Comparison of ENCODE assay signal across 8 cellular contexts in the genomic region with DNA sequence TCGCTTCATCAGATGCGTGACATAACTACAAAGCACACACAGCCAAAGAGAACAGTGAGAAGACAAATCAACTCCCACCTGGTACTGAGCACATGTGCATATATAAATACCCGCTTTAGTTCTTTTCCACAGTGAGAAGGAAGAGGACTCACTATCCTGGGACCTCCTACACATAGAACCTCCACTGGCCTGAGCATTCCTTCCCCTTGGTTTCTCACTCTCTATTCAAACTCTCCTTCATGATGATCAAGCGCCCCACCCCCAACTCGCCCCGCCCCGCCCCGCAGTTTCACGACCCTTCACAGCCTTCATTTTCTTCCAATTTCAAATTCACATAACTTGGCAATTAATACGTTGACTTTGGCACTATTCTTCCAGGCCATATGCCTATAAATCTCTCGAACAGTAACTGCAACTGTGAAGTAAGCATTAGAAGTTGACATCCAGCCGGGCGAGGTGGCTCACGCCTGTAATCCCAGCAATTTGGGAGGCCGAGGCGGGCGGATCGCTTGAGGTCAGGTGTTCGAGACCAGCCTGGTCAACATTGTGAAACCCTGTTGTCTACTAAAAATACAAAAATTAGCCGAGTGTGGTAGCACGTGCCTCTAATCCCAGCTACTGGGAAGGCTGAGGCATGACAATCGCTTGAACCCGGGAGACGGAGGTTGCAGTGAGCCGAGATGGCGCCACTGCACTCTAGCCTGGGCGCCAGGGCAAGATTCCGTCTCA. TPM values are rescaled to one million over a fixed set of nuclear protein-coding genes. Genes with fewer than 3 reads are reported as not detected.
DNase-seq lines count a peak whose midpoint lies in the region; ATAC-seq lines count a peak whose summit lies in the region.

No MANE protein-coding gene starts in this region.

- H3K36me3 ChIP-seq in HUES6 (ENCODE audit: control insufficient read depth, insufficient read depth, low read length), result peaks cover 53% of the 10 kb centered on the region

- ATAC-seq in stimulated activated naive B cell treated with anti-CD40 and anti-IgM and Interleukin-4, amounts not matched to agents 10 μg/mL and 1 μg/mL and 100 μg/mL, for 72 hours (replicated peaks), result no peak
- ATAC-seq in HG03108 (IDR thresholded peaks at IDR 0.05; ENCODE audit: unreplicated experiment) (no peak), HG02642 (IDR thresholded peaks at IDR 0.05; ENCODE audit: poor library complexity, unreplicated experiment) (no peak)

- DNase-seq in activated naive CD4-positive, alpha-beta T cell treated with anti-CD3 and anti-CD28 coated beads, Interleukin-2, amount 10 ng/mL, durations not matched to agents 7 days and 5 days, result no peak
- no peak for DNase-seq in immature natural killer cell
- no peak for DNase-seq in stimulated activated naive B cell treated with anti-CD40 and anti-IgM and Interleukin-4, amounts not matched to agents 10 μg/mL and 1 μg/mL and 100 μg/mL, for 72 hours
- no peak for DNase-seq in posterior cingulate gyrus
- no peak for DNase-seq in effector CD8-positive, alpha-beta T cell (lab: John Stamatoyannopoulos, UW)

- H3K27me3 ChIP-seq in HUES6 (ENCODE audit: control insufficient read depth, insufficient read depth, low read length), result no peaks in the 10 kb centered on the region

- H3K9ac ChIP-seq in HUES6 (ENCODE audit: low read length), result peak overlapping the region; percentile 99

- peak overlapping the region; percentile 97 for H3K27ac Mint-ChIP-seq in activated naive CD4-positive, alpha-beta T cell treated with anti-CD3 and anti-CD28 coated beads, Interleukin-2, amount 10 ng/mL, durations not matched to agents 7 days and 5 days
- peak overlapping the region; percentile 90 to 96 (median 91) for H3K27ac Mint-ChIP-seq in immature natural killer cell
- H3K27ac Mint-ChIP-seq in stimulated activated naive B cell treated with anti-CD40 and anti-IgM and Interleukin-4, amounts not matched to agents 10 μg/mL and 1 μg/mL and 100 μg/mL, for 72 hours, result peak overlapping the region; percentile 98

- CTCF ChIA-PET in activated naive CD4-positive, alpha-beta T cell treated with anti-CD3 and anti-CD28 coated beads, Interleukin-2, amount 10 ng/mL, durations not matched to agents 7 days and 5 days (lab: Charles Lee), result interaction anchor here (0.6 to 3.0 kb wide), 3 partner anchors 8 to 469 kb away, joined by 3 to 22 read pairs (median 4); no protein-coding TSS in a partner anchor

- H3K36me3 Mint-ChIP-seq in activated naive CD4-positive, alpha-beta T cell treated with anti-CD3 and anti-CD28 coated beads, Interleukin-2, amount 10 ng/mL, durations not matched to agents 7 days and 5 days, result peaks cover 47% of the 10 kb centered on the region
- peaks cover 16 to 32% (median 30%) of the 10 kb centered on the region in 3 donors for H3K36me3 Mint-ChIP-seq in immature natural killer cell
- peaks cover 48 to 77% of the 10 kb centered on the region in 2 donors for H3K36me3 Mint-ChIP-seq in stimulated activated naive B cell treated with anti-CD40 and anti-IgM and Interleukin-4, amounts not matched to agents 10 μg/mL and 1 μg/mL and 100 μg/mL, for 72 hours

- H3K4me1 Mint-ChIP-seq in activated naive CD4-positive, alpha-beta T cell treated with anti-CD3 and anti-CD28 coated beads, Interleukin-2, amount 10 ng/mL, durations not matched to agents 7 days and 5 days, result peaks cover 47% of the 10 kb centered on the region
- peaks cover 28 to 43% of the 10 kb centered on the region in 2 donors for H3K4me1 Mint-ChIP-seq in immature natural killer cell
- H3K4me1 Mint-ChIP-seq in stimulated activated naive B cell treated with anti-CD40 and anti-IgM and Interleukin-4, amounts not matched to agents 10 μg/mL and 1 μg/mL and 100 μg/mL, for 72 hours, result peaks cover 23 to 37% of the 10 kb centered on the region in 2 donors

- peak overlapping the region; percentile 96 for H3K4me3 Mint-ChIP-seq in activated naive CD4-positive, alpha-beta T cell treated with anti-CD3 and anti-CD28 coated beads, Interleukin-2, amount 10 ng/mL, durations not matched to agents 7 days and 5 days
- peak overlapping the region; percentile 94 to 98 (median 95) for H3K4me3 Mint-ChIP-seq in immature natural killer cell
- peak overlapping the region; percentile 97 to 98 for H3K4me3 Mint-ChIP-seq in stimulated activated naive B cell treated with anti-CD40 and anti-IgM and Interleukin-4, amounts not matched to agents 10 μg/mL and 1 μg/mL and 100 μg/mL, for 72 hours

- intact Hi-C loops in posterior cingulate gyrus (cut with DNase I), result loop anchor here (10.0 kb wide), 1 partner anchor 266 kb away; the partner anchor contains the start of genes FSD2 and WHAMM

- peak overlapping the region; percentile 99 for H3K4me3 ChIP-seq in HUES6 (ENCODE audit: low read depth, low read length)

- H3K27ac ChIP-seq in HUES6 (ENCODE audit: low read depth, low read length), result peak overlapping the region; percentile 95; the same call in 1 of the 2 replicates

- no peaks in the 10 kb centered on the region for H3K9me3 Mint-ChIP-seq in activated naive CD4-positive, alpha-beta T cell treated with anti-CD3 and anti-CD28 coated beads, Interleukin-2, amount 10 ng/mL, durations not matched to agents 7 days and 5 days
- no peaks in the 10 kb centered on the region for H3K9me3 Mint-ChIP-seq in immature natural killer cell
- peaks cover 0 to 2% of the 10 kb centered on the region in 2 donors for H3K9me3 Mint-ChIP-seq in stimulated activated naive B cell treated with anti-CD40 and anti-IgM and Interleukin-4, amounts not matched to agents 10 μg/mL and 1 μg/mL and 100 μg/mL, for 72 hours

- no peaks in the 10 kb centered on the region for H3K9me3 ChIP-seq in HUES6 (ENCODE audit: control insufficient read depth, insufficient read depth, low read depth, low read length)

- H3K4me1 ChIP-seq in HUES6 (ENCODE audit: control insufficient read depth, insufficient read depth, low read length), result peaks cover 20% of the 10 kb centered on the region

- H3K27me3 Mint-ChIP-seq in activated naive CD4-positive, alpha-beta T cell treated with anti-CD3 and anti-CD28 coated beads, Interleukin-2, amount 10 ng/mL, durations not matched to agents 7 days and 5 days, result peaks cover 3% of the 10 kb centered on the region
- H3K27me3 Mint-ChIP-seq in immature natural killer cell (ENCODE audit: low read depth in 3 of 3), result peaks cover 9 to 15% (median 14%) of the 10 kb centered on the region in 3 donors
- H3K27me3 Mint-ChIP-seq in stimulated activated naive B cell treated with anti-CD40 and anti-IgM and Interleukin-4, amounts not matched to agents 10 μg/mL and 1 μg/mL and 100 μg/mL, for 72 hours, result peaks cover 0 to 5% of the 10 kb centered on the region in 2 donors

RNA-seq across cellular contexts. Expression of gene RPS17, which starts 1.1 kb away (rescaled TPM):
- 1,000 to 10,000 TPM in 1 of 3 donors, 100 to 1,000 TPM in 2; 584 to 1,003 (median 663) TPM for polyA plus RNA-seq in immature natural killer cell
